Comparison of ENCODE assay signal across 3 cellular contexts in the genomic region with DNA sequence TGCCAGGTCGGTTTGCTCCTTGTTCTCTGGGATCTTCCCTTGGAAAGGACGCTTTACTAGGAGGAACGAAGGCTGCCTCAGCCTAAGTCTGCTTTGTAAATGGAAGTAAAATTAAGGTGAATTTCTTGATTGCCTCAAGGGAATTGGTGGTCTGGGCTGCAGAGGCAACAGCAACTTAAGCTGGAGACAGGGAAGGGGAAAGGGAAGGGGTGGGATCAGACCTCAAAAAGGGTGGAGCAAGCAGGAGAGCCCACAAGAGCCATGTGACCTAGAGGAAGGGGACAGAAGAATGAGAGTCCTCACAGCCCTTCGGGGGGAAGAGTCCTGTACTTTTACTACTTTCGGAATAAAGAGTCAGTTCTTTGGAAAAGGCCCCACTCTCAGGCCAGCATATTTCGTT.
TF ChIP-seq lines count a peak whose summit lies in the region.

No MANE protein-coding gene starts in this region.

TF ChIP-seq in SK-N-SH, 30 proteins besides CTCF, POLR2A, EP300 and RAD21 (continued from another document):
- TF ChIP-seq TEAD4 (IDR thresholded peaks at IDR 0.05; ENCODE audit: borderline replicate concordance, insufficient read depth) (no peak), CHD2 (IDR thresholded peaks at IDR 0.05; ENCODE audit: low read length, partially characterized antibody) (no peak), FOXM1 (IDR thresholded peaks at IDR 0.05; ENCODE audit: low read depth) (no peak), SMC3 (IDR thresholded peaks at IDR 0.05; ENCODE audit: low read depth, low read length) (no peak), MXI1 (IDR thresholded peaks at IDR 0.05; ENCODE audit: low read depth, low read length) (no peak), MEF2A (IDR thresholded peaks at IDR 0.05; ENCODE audit: borderline replicate concordance, low read depth) (no peak), YY1 (IDR thresholded peaks at IDR 0.05; ENCODE audit: low read depth) (no peak), TCF12 (IDR thresholded peaks at IDR 0.05) (no peak), GABPA (IDR thresholded peaks at IDR 0.05; ENCODE audit: low read depth) (no peak), NRF1 (IDR thresholded peaks at IDR 0.05; ENCODE audit: low read depth, low read length) (no peak), GATA2 (CRISPR knock-in tag; IDR thresholded peaks at IDR 0.05) (no peak)
- TF ChIP-seq, protein P1, sequence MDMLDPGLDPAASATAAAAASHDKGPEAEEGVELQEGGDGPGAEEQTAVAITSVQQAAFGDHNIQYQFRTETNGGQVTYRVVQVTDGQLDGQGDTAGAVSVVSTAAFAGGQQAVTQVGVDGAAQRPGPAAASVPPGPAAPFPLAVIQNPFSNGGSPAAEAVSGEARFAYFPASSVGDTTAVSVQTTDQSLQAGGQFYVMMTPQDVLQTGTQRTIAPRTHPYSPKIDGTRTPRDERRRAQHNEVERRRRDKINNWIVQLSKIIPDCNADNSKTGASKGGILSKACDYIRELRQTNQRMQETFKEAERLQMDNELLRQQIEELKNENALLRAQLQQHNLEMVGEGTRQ (IDR thresholded peaks at IDR 0.05; ENCODE audit: borderline replicate concordance, low read depth, low read length): no peak
- TF ChIP-seq, protein P2, sequence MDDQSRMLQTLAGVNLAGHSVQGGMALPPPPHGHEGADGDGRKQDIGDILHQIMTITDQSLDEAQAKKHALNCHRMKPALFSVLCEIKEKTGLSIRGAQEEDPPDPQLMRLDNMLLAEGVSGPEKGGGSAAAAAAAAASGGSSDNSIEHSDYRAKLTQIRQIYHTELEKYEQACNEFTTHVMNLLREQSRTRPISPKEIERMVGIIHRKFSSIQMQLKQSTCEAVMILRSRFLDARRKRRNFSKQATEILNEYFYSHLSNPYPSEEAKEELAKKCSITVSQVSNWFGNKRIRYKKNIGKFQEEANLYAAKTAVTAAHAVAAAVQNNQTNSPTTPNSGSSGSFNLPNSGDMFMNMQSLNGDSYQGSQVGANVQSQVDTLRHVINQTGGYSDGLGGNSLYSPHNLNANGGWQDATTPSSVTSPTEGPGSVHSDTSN (IDR thresholded peaks at IDR 0.05): no peak

TF ChIP-seq in SK-N-SH treated with all-trans-retinoic acid at 6 μM for 48 hours, 23 proteins besides CTCF, POLR2A, EP300 and RAD21:
- TF ChIP-seq, protein P3, sequence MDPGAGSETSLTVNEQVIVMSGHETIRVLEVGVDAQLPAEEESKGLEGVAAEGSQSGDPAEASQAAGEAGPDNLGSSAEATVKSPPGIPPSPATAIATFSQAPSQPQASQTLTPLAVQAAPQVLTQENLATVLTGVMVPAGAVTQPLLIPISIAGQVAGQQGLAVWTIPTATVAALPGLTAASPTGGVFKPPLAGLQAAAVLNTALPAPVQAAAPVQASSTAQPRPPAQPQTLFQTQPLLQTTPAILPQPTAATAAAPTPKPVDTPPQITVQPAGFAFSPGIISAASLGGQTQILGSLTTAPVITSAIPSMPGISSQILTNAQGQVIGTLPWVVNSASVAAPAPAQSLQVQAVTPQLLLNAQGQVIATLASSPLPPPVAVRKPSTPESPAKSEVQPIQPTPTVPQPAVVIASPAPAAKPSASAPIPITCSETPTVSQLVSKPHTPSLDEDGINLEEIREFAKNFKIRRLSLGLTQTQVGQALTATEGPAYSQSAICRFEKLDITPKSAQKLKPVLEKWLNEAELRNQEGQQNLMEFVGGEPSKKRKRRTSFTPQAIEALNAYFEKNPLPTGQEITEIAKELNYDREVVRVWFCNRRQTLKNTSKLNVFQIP (CRISPR knock-in tag; IDR thresholded peaks at IDR 0.05; ENCODE audit: borderline replicate concordance, low read depth): no peak
- TF ChIP-seq, protein P4, sequence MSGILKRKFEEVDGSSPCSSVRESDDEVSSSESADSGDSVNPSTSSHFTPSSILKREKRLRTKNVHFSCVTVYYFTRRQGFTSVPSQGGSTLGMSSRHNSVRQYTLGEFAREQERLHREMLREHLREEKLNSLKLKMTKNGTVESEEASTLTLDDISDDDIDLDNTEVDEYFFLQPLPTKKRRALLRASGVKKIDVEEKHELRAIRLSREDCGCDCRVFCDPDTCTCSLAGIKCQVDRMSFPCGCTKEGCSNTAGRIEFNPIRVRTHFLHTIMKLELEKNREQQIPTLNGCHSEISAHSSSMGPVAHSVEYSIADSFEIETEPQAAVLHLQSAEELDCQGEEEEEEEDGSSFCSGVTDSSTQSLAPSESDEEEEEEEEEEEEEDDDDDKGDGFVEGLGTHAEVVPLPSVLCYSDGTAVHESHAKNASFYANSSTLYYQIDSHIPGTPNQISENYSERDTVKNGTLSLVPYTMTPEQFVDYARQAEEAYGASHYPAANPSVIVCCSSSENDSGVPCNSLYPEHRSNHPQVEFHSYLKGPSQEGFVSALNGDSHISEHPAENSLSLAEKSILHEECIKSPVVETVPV (CRISPR knock-in tag; IDR thresholded peaks at IDR 0.05): no peak
- TF ChIP-seq CSDC2 (CRISPR knock-in tag; IDR thresholded peaks at IDR 0.05) (no peak), OSR1 (CRISPR knock-in tag; IDR thresholded peaks at IDR 0.05) (no peak), ISL1 (CRISPR knock-in tag; IDR thresholded peaks at IDR 0.05) (no peak), TCF4 (CRISPR knock-in tag; IDR thresholded peaks at IDR 0.05; ENCODE audit: borderline replicate concordance) (no peak), ZNF8 (CRISPR knock-in tag; IDR thresholded peaks at IDR 0.05) (no peak), BACH2 (CRISPR knock-in tag; IDR thresholded peaks at IDR 0.05; ENCODE audit: borderline replicate concordance) (no peak)
- TF ChIP-seq, protein P5, sequence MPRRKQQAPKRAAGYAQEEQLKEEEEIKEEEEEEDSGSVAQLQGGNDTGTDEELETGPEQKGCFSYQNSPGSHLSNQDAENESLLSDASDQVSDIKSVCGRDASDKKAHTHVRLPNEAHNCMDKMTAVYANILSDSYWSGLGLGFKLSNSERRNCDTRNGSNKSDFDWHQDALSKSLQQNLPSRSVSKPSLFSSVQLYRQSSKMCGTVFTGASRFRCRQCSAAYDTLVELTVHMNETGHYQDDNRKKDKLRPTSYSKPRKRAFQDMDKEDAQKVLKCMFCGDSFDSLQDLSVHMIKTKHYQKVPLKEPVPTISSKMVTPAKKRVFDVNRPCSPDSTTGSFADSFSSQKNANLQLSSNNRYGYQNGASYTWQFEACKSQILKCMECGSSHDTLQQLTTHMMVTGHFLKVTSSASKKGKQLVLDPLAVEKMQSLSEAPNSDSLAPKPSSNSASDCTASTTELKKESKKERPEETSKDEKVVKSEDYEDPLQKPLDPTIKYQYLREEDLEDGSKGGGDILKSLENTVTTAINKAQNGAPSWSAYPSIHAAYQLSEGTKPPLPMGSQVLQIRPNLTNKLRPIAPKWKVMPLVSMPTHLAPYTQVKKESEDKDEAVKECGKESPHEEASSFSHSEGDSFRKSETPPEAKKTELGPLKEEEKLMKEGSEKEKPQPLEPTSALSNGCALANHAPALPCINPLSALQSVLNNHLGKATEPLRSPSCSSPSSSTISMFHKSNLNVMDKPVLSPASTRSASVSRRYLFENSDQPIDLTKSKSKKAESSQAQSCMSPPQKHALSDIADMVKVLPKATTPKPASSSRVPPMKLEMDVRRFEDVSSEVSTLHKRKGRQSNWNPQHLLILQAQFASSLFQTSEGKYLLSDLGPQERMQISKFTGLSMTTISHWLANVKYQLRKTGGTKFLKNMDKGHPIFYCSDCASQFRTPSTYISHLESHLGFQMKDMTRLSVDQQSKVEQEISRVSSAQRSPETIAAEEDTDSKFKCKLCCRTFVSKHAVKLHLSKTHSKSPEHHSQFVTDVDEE (CRISPR knock-in tag; IDR thresholded peaks at IDR 0.05): no peak

TF ChIP-seq in endothelial cell of umbilical vein, 7 proteins besides CTCF, POLR2A, EP300 and RAD21 (continued from another document):
- TF ChIP-seq, protein P6, sequence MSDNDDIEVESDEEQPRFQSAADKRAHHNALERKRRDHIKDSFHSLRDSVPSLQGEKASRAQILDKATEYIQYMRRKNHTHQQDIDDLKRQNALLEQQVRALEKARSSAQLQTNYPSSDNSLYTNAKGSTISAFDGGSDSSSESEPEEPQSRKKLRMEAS (IDR thresholded peaks at IDR 0.05; ENCODE audit: insufficient read depth, insufficient read length): no peak
- TF ChIP-seq EZH2 (IDR thresholded peaks at IDR 0.05; ENCODE audit: borderline replicate concordance, low read depth, low read length, severe bottlenecking) (no peak), MYC (IDR thresholded peaks at IDR 0.05; ENCODE audit: low read depth, low read length) (no peak), POLR2AphosphoS5 (IDR thresholded peaks at IDR 0.05; ENCODE audit: insufficient read depth, low read depth, low read length) (no peak), GATA2 (IDR thresholded peaks at IDR 0.05; ENCODE audit: insufficient read depth, insufficient read length, low read depth, low read length) (no peak)
